In genomic region chr6:170279426-170279825, GRCh38 we compare ENCODE assay signal across 22 cellular contexts. TPM values are rescaled to one million over a fixed set of nuclear protein-coding genes. Genes with fewer than 3 reads are reported as not detected.
DNase-seq lines count a peak whose midpoint lies in the region; ATAC-seq and TF ChIP-seq lines count a peak whose summit lies in the region.
"Had no signal": no experiment of that assay in that cellular context is flagged by ENCODE, and none has a peak within 500 bp of the region (broad histone marks: within the 10 kb centered on the region; RNA-seq: fewer than 3 reads in every experiment).

No MANE protein-coding gene starts in this region.

- H3K27me3 ChIP-seq in esophagus squamous epithelium (peaks cover 0 to 19% (median 0%) of the 10 kb centered on the region in 4 donors), spleen (replicated peaks in 1 of 7) (peaks cover 0 to 55% (median 0%) of the 10 kb centered on the region in 7 donors), gastroesophageal sphincter (peaks cover 6% of the 10 kb centered on the region)

- H3K9me3 ChIP-seq in esophagus squamous epithelium (no peaks in the 10 kb centered on the region), spleen (no peaks in the 10 kb centered on the region), gastroesophageal sphincter (no peaks in the 10 kb centered on the region)
- H3K9me3 ChIP-seq: mucosa of descending colon had no signal

- no peak for TF ChIP-seq EP300 in gastroesophageal sphincter (IDR thresholded peaks at IDR 0.05)

- H3K36me3 Mint-ChIP-seq in activated naive CD4-positive, alpha-beta T cell treated with anti-CD3 and anti-CD28 coated beads, Interleukin-2, amount 10 ng/mL, durations not matched to agents 7 days and 5 days = no peaks in the 10 kb centered on the region
- H3K36me3 Mint-ChIP-seq: type B pancreatic cell had no signal

- intact Hi-C loops in esophagus squamous epithelium (cut with DNase I) = no loop called here
- intact Hi-C loops in spleen (cut with DNase I; ENCODE audit: low total_unique reads) = no loop called here

- no peak for TF ChIP-seq CTCF in esophagus squamous epithelium (IDR thresholded peaks at IDR 0.05)
- TF ChIP-seq CTCF in spleen (IDR thresholded peaks at IDR 0.05 in 8 of 11, conservative IDR thresholded peaks at IDR 0.05 in 3 of 11) = no peak
- TF ChIP-seq CTCF in gastroesophageal sphincter (IDR thresholded peaks at IDR 0.05) = no peak

- H3K36me3 ChIP-seq in esophagus squamous epithelium = peaks cover 0 to 31% (median 9%) of the 10 kb centered on the region in 3 donors
- H3K36me3 ChIP-seq in spleen = peaks cover 0 to 31% (median 16%) of the 10 kb centered on the region in 6 donors
- peaks cover 0 to 22% of the 10 kb centered on the region in 2 donors for H3K36me3 ChIP-seq in gastroesophageal sphincter
- H3K36me3 ChIP-seq: WERI-Rb-1 had no signal

- H3K27ac ChIP-seq in esophagus squamous epithelium (peak overlapping the region; percentile 2 to 77 (median 69)), spleen (peak overlapping the region in 6 of 8 donors; percentile 29 to 76 (median 67)), gastroesophageal sphincter (peak overlapping the region in 1 of 4 donors; percentile 24)
- H3K27ac ChIP-seq: GM23248, WERI-Rb-1 had no signal

- no peaks in the 10 kb centered on the region for H3K9me3 Mint-ChIP-seq in activated naive CD4-positive, alpha-beta T cell treated with anti-CD3 and anti-CD28 coated beads, Interleukin-2, amount 10 ng/mL, durations not matched to agents 7 days and 5 days
- H3K9me3 Mint-ChIP-seq: stimulated activated naive CD8-positive, alpha-beta T cell treated with anti-CD3 and anti-CD28 coated beads, Interleukin-15, Interleukin-2, amounts not matched to agents 100 ng/mL and 50 ng/mL, for 24 hours had no signal

- H3K27ac Mint-ChIP-seq in activated naive CD4-positive, alpha-beta T cell treated with anti-CD3 and anti-CD28 coated beads, Interleukin-2, amount 10 ng/mL, durations not matched to agents 7 days and 5 days = peak overlapping the region; percentile 19
- H3K27ac Mint-ChIP-seq: stimulated activated naive CD8-positive, alpha-beta T cell treated with anti-CD3 and anti-CD28 coated beads, Interleukin-15, Interleukin-2, amounts not matched to agents 100 ng/mL and 50 ng/mL, for 24 hours had no signal

- no peak overlapping the region for H3K4me3 ChIP-seq in esophagus squamous epithelium
- no peak overlapping the region for H3K4me3 ChIP-seq in spleen
- H3K4me3 ChIP-seq in gastroesophageal sphincter = no peak overlapping the region
- H3K4me3 ChIP-seq: mucosa of descending colon, smooth muscle cell had no signal

- peaks cover 68% of the 10 kb centered on the region for H3K27me3 Mint-ChIP-seq in activated naive CD4-positive, alpha-beta T cell treated with anti-CD3 and anti-CD28 coated beads, Interleukin-2, amount 10 ng/mL, durations not matched to agents 7 days and 5 days

- TF ChIP-seq POLR2A in esophagus squamous epithelium (IDR thresholded peaks at IDR 0.05) (no peak), spleen (IDR thresholded peaks at IDR 0.05) (no peak), gastroesophageal sphincter (IDR thresholded peaks at IDR 0.05) (no peak)

- H3K4me1 Mint-ChIP-seq in activated naive CD4-positive, alpha-beta T cell treated with anti-CD3 and anti-CD28 coated beads, Interleukin-2, amount 10 ng/mL, durations not matched to agents 7 days and 5 days = peaks cover 28% of the 10 kb centered on the region

- peak; percentile 16 for ATAC-seq in GM18861 (IDR thresholded peaks at IDR 0.05; ENCODE audit: unreplicated experiment)
- ATAC-seq in gastroesophageal sphincter = no peak

- WGBS in esophagus squamous epithelium, 2 donors = 57 to 73% methylated on average over 8 of the region's 8 CpGs
- 74 to 88% (median 82%) methylated on average over 8 of the region's 8 CpGs for WGBS in spleen, 5 donors
- WGBS in gastroesophageal sphincter (ENCODE audit: low coverage in 1 of 2), 2 donors = 84 to 87% methylated on average over 8 of the region's 8 CpGs

- H3K4me1 ChIP-seq in esophagus squamous epithelium (peaks cover 14 to 59% (median 36%) of the 10 kb centered on the region in 3 donors), spleen (peaks cover 30 to 73% (median 56%) of the 10 kb centered on the region in 6 donors), gastroesophageal sphincter (peaks cover 0 to 30% (median 14%) of the 10 kb centered on the region in 3 donors)

- no peak for DNase-seq in activated naive CD4-positive, alpha-beta T cell treated with anti-CD3 and anti-CD28 coated beads, Interleukin-2, amount 10 ng/mL, durations not matched to agents 7 days and 5 days
- no peak for DNase-seq in activated naive CD4-positive, alpha-beta T cell treated with anti-CD3 and anti-CD28 coated beads, Interleukin-2, amount 50 U/mL, for 16 hours
- no peak for DNase-seq in esophagus squamous epithelium (lab: John Stamatoyannopoulos, UW)
- DNase-seq in spleen = no peak
- no peak for DNase-seq in KG1 (lab: John Stamatoyannopoulos, UW)
- no peak for DNase-seq in NCI-H1930 (lab: John Stamatoyannopoulos, UW)
- DNase-seq: activated CD8-positive, alpha-beta memory T cell treated with anti-CD3 and anti-CD28 coated beads, Interleukin-2, amount 50 U/mL, for 48 hours; activated naive CD4-positive, alpha-beta T cell treated with Interleukin-2 at 50 U/mL for 16 hours; effector CD4-positive, alpha-beta T cell; foreskin fibroblast; left ventricle myocardium superior; NCI-H446; stimulated activated CD4-positive, alpha-beta T cell treated with anti-CD3 and anti-CD28 coated beads, Interleukin-2, amount 100 ng/mL, for 48 hours; WERI-Rb-1 had no signal

- CTCF ChIA-PET in activated naive CD4-positive, alpha-beta T cell treated with anti-CD3 and anti-CD28 coated beads, Interleukin-2, amount 10 ng/mL, durations not matched to agents 7 days and 5 days (lab: Charles Lee) = no interaction called here

- no peak overlapping the region for H3K4me3 Mint-ChIP-seq in activated naive CD4-positive, alpha-beta T cell treated with anti-CD3 and anti-CD28 coated beads, Interleukin-2, amount 10 ng/mL, durations not matched to agents 7 days and 5 days
- H3K4me3 Mint-ChIP-seq: stimulated activated naive CD8-positive, alpha-beta T cell treated with anti-CD3 and anti-CD28 coated beads, Interleukin-15, Interleukin-2, amounts not matched to agents 100 ng/mL and 50 ng/mL, for 24 hours had no signal

RNA-seq across cellular contexts. Expression of gene DLL1, which starts 11.5 kb away (rescaled TPM):
- total RNA-seq in esophagus squamous epithelium (10 to 100 TPM in 3 of 4 donors, 1 to 10 TPM in 1; 8.3 to 37.6 (median 15.1) TPM), spleen (100 to 1,000 TPM in 2 of 7 donors, 10 to 100 TPM in 5; 34.7 to 119 (median 79.8) TPM), gastroesophageal sphincter (10 to 100 TPM in 1 of 4 donors, 1 to 10 TPM in 3; 5.3 to 11.8 (median 6.5) TPM)
- polyA plus RNA-seq in spleen = 10 to 100 TPM; 12.6 to 30.3 (median 15.0) TPM
- total RNA-seq: T-helper 2 cell treated with Interferon-gamma antibody and Interleukin-4, amounts not matched to agents 100 ng/mL and 5 ng/mL, for 36 hours had no signal

RNA-seq across cellular contexts. Expression of gene FAM120B, which starts 27.1 kb away (rescaled TPM):
- total RNA-seq in esophagus squamous epithelium (10 to 100 TPM in 3 of 4 donors, 1 to 10 TPM in 1; 8.4 to 25.6 (median 12.9) TPM), spleen (10 to 100 TPM; 24.8 to 41.2 (median 27.4) TPM), gastroesophageal sphincter (10 to 100 TPM; 24.6 to 40.3 (median 31.9) TPM)
- polyA plus RNA-seq in spleen = 1 to 10 TPM; 7.6 to 8.7 (median 8.5) TPM
